In genomic region chr1:25566730-25567341, GRCh38 we compare ENCODE assay signal across 9 cellular contexts. TPM values are rescaled to one million over a fixed set of nuclear protein-coding genes. Genes with fewer than 3 reads are reported as not detected.
DNase-seq lines count a peak whose midpoint lies in the region; ATAC-seq and TF ChIP-seq lines count a peak whose summit lies in the region.
"Had no signal": no experiment of that assay in that cellular context is flagged by ENCODE, and none has a peak within 500 bp of the region (broad histone marks: within the 10 kb centered on the region; RNA-seq: fewer than 3 reads in every experiment).

No MANE protein-coding gene starts in this region.

- H3K27me3 ChIP-seq in heart left ventricle = no peaks in the 10 kb centered on the region

- H3K4me3 ChIP-seq in heart left ventricle = no peak overlapping the region
- H3K4me3 ChIP-seq: A549 had no signal

- TF ChIP-seq CTCF in heart left ventricle (IDR thresholded peaks at IDR 0.05) = peak in 3 of 12 donors; percentile 21 to 32 (median 30)

- 50 to 70% (median 58%) methylated on average over 7 to 21 of the region's 21 CpGs for WGBS in heart left ventricle, 4 donors

- peaks cover 0 to 39% (median 30%) of the 10 kb centered on the region in 9 donors for H3K36me3 ChIP-seq in heart left ventricle

- DNase-seq in NCI-H1417 (lab: John Stamatoyannopoulos, UW) (peak in 2 of 3 experiments; percentile 55 to 70), NCI-H1417 treated with DMSO at 0.1 percent for 48 hours (lab: John Stamatoyannopoulos, UW) (no peak), heart left ventricle (peak; percentile 61 to 86 (median 69)), kidney tubule cell (ENCODE audit: low spot score) (no peak)
- peak; percentile 40 for DNase-seq in activated gamma-delta T cell treated with anti-CD3 and anti-CD28 coated beads, Interleukin-2, amount 50 U/mL, for 16 hours (ENCODE audit: low read depth)
- DNase-seq in stimulated activated CD8-positive, alpha-beta memory T cell treated with anti-CD3 and anti-CD28 coated beads, Interleukin-4, amount 100 ng/mL, for 48 hours = peak; percentile 63

- H3K27ac ChIP-seq in heart left ventricle = peak overlapping the region in 11 of 12 donors; percentile 62 to 83 (median 72)
- H3K27ac ChIP-seq: A549 had no signal

- ATAC-seq in heart left ventricle = peak; percentile 44 to 75 (median 70)
- no peak for ATAC-seq in GM21529 (IDR thresholded peaks at IDR 0.05; ENCODE audit: unreplicated experiment)
- ATAC-seq in GM18519 (IDR thresholded peaks at IDR 0.05; ENCODE audit: low FRiP score, unreplicated experiment) = no peak
- ATAC-seq: A549 had no signal

- TF ChIP-seq POLR2A in heart left ventricle (IDR thresholded peaks at IDR 0.05) = no peak

- intact Hi-C loops in heart left ventricle (cut with DNase I) = no loop called here

- H3K9me3 ChIP-seq in heart left ventricle = no peaks in the 10 kb centered on the region
- H3K9me3 ChIP-seq: A549 had no signal

- H3K4me1 ChIP-seq in heart left ventricle = peaks cover 4 to 49% (median 37%) of the 10 kb centered on the region in 12 donors

RNA-seq across cellular contexts. Expression of gene LDLRAP1, which starts 23.4 kb away (rescaled TPM):
- total RNA-seq in heart left ventricle = 10 to 100 TPM in 8 of 9 donors, 1 to 10 TPM in 1; 9.9 to 17.4 (median 13.3) TPM
- 10 to 100 TPM in 1 of 2 donors, 1 to 10 TPM in 1; 9.0 to 15.4 TPM for polyA plus RNA-seq in heart left ventricle

RNA-seq across cellular contexts. Expression of gene MAN1C1, which starts 49.8 kb away (rescaled TPM):
- 10 to 100 TPM; 10.5 to 25.7 (median 14.8) TPM for total RNA-seq in heart left ventricle
- 10 to 100 TPM in 1 of 2 donors, 1 to 10 TPM in 1; 7.7 to 10.9 TPM for polyA plus RNA-seq in heart left ventricle

Comparison
In these comparisons a context has a peak if more than half of its experiments do, and no peak if none do; other contexts are left out.
1. DNase-seq: peak in NCI-H1417 (2 of 3), activated gamma-delta T cell treated with anti-CD3 and anti-CD28 coated beads, Interleukin-2, amount 50 U/mL, for 16 hours (single experiment), heart left ventricle (5 of 5) and stimulated activated CD8-positive, alpha-beta memory T cell treated with anti-CD3 and anti-CD28 coated beads, Interleukin-4, amount 100 ng/mL, for 48 hours (single experiment); none in NCI-H1417 treated with DMSO at 0.1 percent for 48 hours (single experiment) and kidney tubule cell (single experiment).
2. ATAC-seq: peak in heart left ventricle (4 of 4); none in GM21529 (single experiment) and GM18519 (single experiment).